Comparison of ENCODE assay signal across 24 cellular contexts in the genomic region with DNA sequence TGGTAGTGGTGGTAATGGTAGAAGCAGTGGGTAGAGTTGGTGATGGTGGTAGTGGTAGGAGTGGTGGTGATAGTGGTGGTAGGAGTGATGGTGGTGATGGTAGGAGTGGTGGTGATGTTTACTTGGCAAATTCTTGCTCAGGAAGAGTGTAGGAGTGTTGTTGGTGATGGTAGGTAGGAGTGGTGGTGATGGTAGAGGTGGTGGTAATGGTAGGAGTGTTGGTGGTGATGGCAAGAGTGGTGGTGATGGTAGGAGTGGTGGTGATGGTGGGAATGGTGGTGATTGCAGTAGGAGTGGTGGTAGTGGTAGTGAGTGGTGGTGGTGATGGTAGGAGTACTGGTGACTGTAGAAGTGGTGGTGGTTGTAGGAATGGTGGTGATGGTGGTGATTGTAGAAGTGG.
"Had no signal": no experiment of that assay in that cellular context is flagged by ENCODE, and none has a peak within 500 bp of the region (broad histone marks: within the 10 kb centered on the region; RNA-seq: fewer than 3 reads in every experiment).

No MANE protein-coding gene starts in this region.

- H3K4me2 ChIP-seq: neural progenitor cell had no signal

- H3K79me2 ChIP-seq: parathyroid adenoma had no signal

- H3K9ac ChIP-seq: neural progenitor cell, parathyroid adenoma had no signal

- FAIRE-seq: small intestine had no signal

- H3K9me3 ChIP-seq: neutrophil, right lobe of liver, sigmoid colon, stomach, thoracic aorta, thyroid gland, tibial nerve, upper lobe of right lung, uterus had no signal

- H3K4me3 ChIP-seq: neural progenitor cell, psoas muscle, right lobe of liver, sigmoid colon, stomach, thoracic aorta, thyroid gland, tibial nerve, upper lobe of right lung, uterus had no signal

- H3K4me1 ChIP-seq: neural progenitor cell, parathyroid adenoma, psoas muscle, right lobe of liver, sigmoid colon, upper lobe of right lung, uterus had no signal

- DNase-seq: naive thymus-derived CD4-positive, alpha-beta T cell; natural killer cell; nucleus accumbens; posterior cingulate gyrus; psoas muscle; right cardiac atrium; right lobe of liver; sigmoid colon; small intestine; stimulated activated CD4-positive, alpha-beta T cell treated with anti-CD3 and anti-CD28 coated beads, Interleukin-15, amount 100 ng/mL, for 24 hours; stimulated activated CD4-positive, alpha-beta T cell treated with anti-CD3 and anti-CD28 coated beads, Interleukin-2, amount 100 ng/mL, for 24 hours; stimulated activated CD4-positive, alpha-beta T cell treated with anti-CD3 and anti-CD28 coated beads, Interleukin-2, amount 100 ng/mL, for 48 hours; stimulated activated CD4-positive, alpha-beta T cell treated with anti-CD3 and anti-CD28 coated beads, Interleukin-4, amount 100 ng/mL, for 24 hours; stimulated activated naive B cell treated with anti-CD40 and anti-IgM and Interleukin-4, amounts not matched to agents 10 μg/mL and 1 μg/mL and 100 μg/mL, for 72 hours; stimulated activated naive CD4-positive, alpha-beta T cell treated with Interleukin-2 at 50 U/mL for 16 hours; stomach; thyroid gland; upper lobe of right lung; uterus had no signal

- H3K36me3 ChIP-seq: neural progenitor cell, neutrophil, right lobe of liver, sigmoid colon, stomach, thoracic aorta, thyroid gland, upper lobe of right lung, uterus had no signal

- H3K27me3 ChIP-seq: neural progenitor cell, neutrophil, right lobe of liver, sigmoid colon, stomach, thyroid gland, tibial nerve, upper lobe of right lung, uterus had no signal

- H3K27ac ChIP-seq: neural progenitor cell, neutrophil, parathyroid adenoma, psoas muscle, right lobe of liver, sigmoid colon, stomach, thoracic aorta, thyroid gland, tibial nerve, upper lobe of right lung, uterus had no signal

- H2AFZ ChIP-seq: neural progenitor cell, parathyroid adenoma had no signal
